Comparison of ENCODE assay signal across 22 cellular contexts in the genomic region with DNA sequence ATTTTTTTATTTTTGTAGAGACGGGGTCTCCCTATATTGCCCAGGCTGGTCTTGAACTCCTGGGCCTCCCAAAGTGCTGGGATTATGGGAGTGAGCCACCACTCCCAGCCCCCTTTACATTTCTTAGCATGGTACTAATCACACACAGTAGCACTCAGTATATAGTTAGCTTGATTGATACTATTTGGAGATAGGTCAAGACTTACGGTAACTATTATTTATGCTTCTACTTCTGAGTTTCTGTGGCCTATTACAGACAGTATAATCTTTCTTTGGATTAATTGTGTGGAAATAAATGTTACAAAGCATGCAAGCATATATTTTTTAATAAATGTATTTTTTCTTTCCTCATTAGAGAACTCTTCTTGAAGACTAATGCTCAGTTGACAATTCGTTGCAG.
DNase-seq lines count a peak whose midpoint lies in the region; ATAC-seq and TF ChIP-seq lines count a peak whose summit lies in the region.
"Had no signal": no experiment of that assay in that cellular context is flagged by ENCODE, and none has a peak within 500 bp of the region (broad histone marks: within the 10 kb centered on the region; RNA-seq: fewer than 3 reads in every experiment).

No MANE protein-coding gene starts in this region.

- no peaks in the 10 kb centered on the region for H3K9me2 ChIP-seq in GM23248 (ENCODE audit: insufficient read depth)
- H3K9me2 ChIP-seq in SK-N-SH: no peaks in the 10 kb centered on the region

- WGBS in GM23248 (ENCODE audit: low coverage in 1 of 2, low lambda C conversion rate in 2 of 2, missing lambda C conversion rate in 2 of 2), 2 experiments: 79 to 82% methylated on average over 3 of the region's 3 CpGs
- WGBS in SK-N-SH (ENCODE audit: low lambda C conversion rate): 52% methylated on average over 3 of the region's 3 CpGs
- WGBS in smooth muscle cell (ENCODE audit: low lambda C conversion rate): 98% methylated on average over 3 of the region's 3 CpGs
- WGBS in mammary epithelial cell (ENCODE audit: low coverage, missing lambda C conversion rate): 100% methylated on average over 3 of the region's 3 CpGs

- POLR2A ChIA-PET in SK-N-SH (lab: Yijun Ruan, JAX): no interaction called here

- H3K36me3 ChIP-seq in GM23248 (ENCODE audit: low read depth) (no peaks in the 10 kb centered on the region), SK-N-SH (replicated peaks in 1 of 2; ENCODE audit: control insufficient read depth in 1 of 2, insufficient read depth in 2 of 2, low read length in 1 of 2) (peaks cover 10 to 23% of the 10 kb centered on the region in 2 experiments), fibroblast of lung (ENCODE audit: control insufficient read depth, insufficient read depth, low read length) (no peaks in the 10 kb centered on the region), smooth muscle cell (ENCODE audit: low read depth) (peaks cover 12% of the 10 kb centered on the region), mammary epithelial cell (ENCODE audit: insufficient read depth, low read length) (peaks cover 4% of the 10 kb centered on the region)
- H3K36me3 ChIP-seq: BE2C, SJSA1 had no signal

- H3F3A ChIP-seq in GM23248 (ENCODE audit: insufficient read depth): peaks cover 16% of the 10 kb centered on the region
- H3F3A ChIP-seq in SK-N-SH (replicated peaks; ENCODE audit: insufficient read depth): peaks cover 29% of the 10 kb centered on the region
- H3F3A ChIP-seq in smooth muscle cell (ENCODE audit: low read depth): no peaks in the 10 kb centered on the region

- H3K27ac ChIP-seq in GM23248 (peak overlapping the region; percentile 40), SK-N-SH (ENCODE audit: low read depth in 2 of 2, low read length in 1 of 2) (peak overlapping the region in 1 of 2 experiments; percentile 80; a peak in 2 of 4 replicates), fibroblast of lung (ENCODE audit: insufficient read depth, low read length) (peak overlapping the region; percentile 37), smooth muscle cell (ENCODE audit: low read depth) (peak overlapping the region; percentile 46), mammary epithelial cell (ENCODE audit: insufficient read depth, low read depth, low read length) (no peak overlapping the region)
- H3K27ac ChIP-seq: A549, SJSA1 had no signal

- H4K20me1 ChIP-seq in GM23248 (ENCODE audit: insufficient read depth) (no peaks in the 10 kb centered on the region), SK-N-SH (ENCODE audit: insufficient read depth) (peaks cover 6% of the 10 kb centered on the region), fibroblast of lung (ENCODE audit: control insufficient read depth, extremely low read depth, insufficient read depth, low read length) (no peaks in the 10 kb centered on the region), smooth muscle cell (ENCODE audit: low read depth) (no peaks in the 10 kb centered on the region), mammary epithelial cell (ENCODE audit: insufficient read depth, low read length) (no peaks in the 10 kb centered on the region)

- H3K9me3 ChIP-seq in GM23248 (ENCODE audit: low read depth) (no peaks in the 10 kb centered on the region), SK-N-SH (peaks cover 2% of the 10 kb centered on the region; the same call in 1 of the 2 replicates), fibroblast of lung (ENCODE audit: control insufficient read depth, insufficient read depth, low read depth, low read length) (no peaks in the 10 kb centered on the region), smooth muscle cell (replicated peaks; ENCODE audit: low read depth) (no peaks in the 10 kb centered on the region), mammary epithelial cell (replicated peaks; ENCODE audit: insufficient read depth, low read length) (no peaks in the 10 kb centered on the region)
- H3K9me3 ChIP-seq: A549, BE2C, SJSA1 had no signal

- no peak for TF ChIP-seq RAD21 in SK-N-SH (IDR thresholded peaks at IDR 0.05; ENCODE audit: low read length)

- H3K27me3 ChIP-seq in GM23248 (replicated peaks; ENCODE audit: insufficient read depth) (no peaks in the 10 kb centered on the region), SK-N-SH (ENCODE audit: insufficient read depth) (no peaks in the 10 kb centered on the region), fibroblast of lung (ENCODE audit: control insufficient read depth, insufficient read depth, low read length) (no peaks in the 10 kb centered on the region), smooth muscle cell (ENCODE audit: low read depth) (no peaks in the 10 kb centered on the region), mammary epithelial cell (ENCODE audit: insufficient read depth, low read length) (no peaks in the 10 kb centered on the region)
- H3K27me3 ChIP-seq: BE2C, SJSA1 had no signal

- in situ Hi-C loops in GM23248 (cut with MboI) (no loop called here), mammary epithelial cell (cut with MboI; ENCODE audit: low sequenced_read_pairs in 2 of 2) (no loop called here)

- H3K4me2 ChIP-seq in GM23248 (ENCODE audit: unreplicated experiment) (peak overlapping the region; percentile 32), SK-N-SH (peak overlapping the region; percentile 50; the same call in 1 of the 2 replicates), fibroblast of lung (ENCODE audit: extremely low read depth, insufficient read depth, low read length) (peak overlapping the region; percentile 27), smooth muscle cell (no peak overlapping the region), mammary epithelial cell (ENCODE audit: insufficient read depth, low read depth, low read length) (no peak overlapping the region)
- H3K4me2 ChIP-seq: A549 had no signal

- peaks cover 23% of the 10 kb centered on the region for H3K4me1 ChIP-seq in GM23248 (ENCODE audit: insufficient read depth)
- H3K4me1 ChIP-seq in SK-N-SH (ENCODE audit: control insufficient read depth in 1 of 2, insufficient read depth in 2 of 2, low read depth in 1 of 2, low read length in 1 of 2): peaks cover 0 to 14% of the 10 kb centered on the region in 2 experiments; a peak in 2 of 4 replicates
- H3K4me1 ChIP-seq in fibroblast of lung (ENCODE audit: control insufficient read depth, extremely low read depth, insufficient read depth, low read length): peaks cover 7% of the 10 kb centered on the region
- no peaks in the 10 kb centered on the region for H3K4me1 ChIP-seq in smooth muscle cell (ENCODE audit: low read depth)
- H3K4me1 ChIP-seq in mammary epithelial cell (ENCODE audit: insufficient read depth, low read length): peaks cover 14% of the 10 kb centered on the region
- H3K4me1 ChIP-seq: BE2C, SJSA1 had no signal

- no peak overlapping the region for H3K4me3 ChIP-seq in GM23248
- H3K4me3 ChIP-seq in SK-N-SH (ENCODE audit: low read depth in 2 of 2, low read length in 1 of 2): no peak overlapping the region
- H3K4me3 ChIP-seq in fibroblast of lung (replicated peaks in 1 of 4; ENCODE audit: control extremely low read depth in 1 of 4, insufficient read depth in 1 of 4, low read depth in 3 of 4, low read length in 4 of 4): no peak overlapping the region
- no peak overlapping the region for H3K4me3 ChIP-seq in smooth muscle cell
- no peak overlapping the region for H3K4me3 ChIP-seq in mammary epithelial cell (replicated peaks in 1 of 3; ENCODE audit: insufficient read depth in 1 of 3, low read depth in 2 of 3, low read length in 3 of 3)
- H3K4me3 ChIP-seq: A549, GM12878, SJSA1 had no signal

- no peaks in the 10 kb centered on the region for H3K79me2 ChIP-seq in GM23248 (ENCODE audit: insufficient read depth)
- no peaks in the 10 kb centered on the region for H3K79me2 ChIP-seq in SK-N-SH (ENCODE audit: insufficient read depth)
- H3K79me2 ChIP-seq in fibroblast of lung (ENCODE audit: control insufficient read depth, insufficient read depth, low read length): no peaks in the 10 kb centered on the region
- H3K79me2 ChIP-seq in smooth muscle cell (ENCODE audit: low read depth): peaks cover 5% of the 10 kb centered on the region
- no peaks in the 10 kb centered on the region for H3K79me2 ChIP-seq in mammary epithelial cell (ENCODE audit: insufficient read depth, low read length)

- no peak overlapping the region for H3K9ac ChIP-seq in GM23248
- H3K9ac ChIP-seq in SK-N-SH: peak overlapping the region; percentile 24; the same call in 1 of the 2 replicates
- H3K9ac ChIP-seq in fibroblast of lung (ENCODE audit: insufficient read depth, low read length): no peak overlapping the region
- no peak overlapping the region for H3K9ac ChIP-seq in smooth muscle cell (ENCODE audit: low read depth)
- no peak overlapping the region for H3K9ac ChIP-seq in mammary epithelial cell (ENCODE audit: insufficient read depth, low read length)

- no peak for TF ChIP-seq EP300 in SK-N-SH (IDR thresholded peaks at IDR 0.05; ENCODE audit: borderline replicate concordance in 1 of 2, low read depth in 1 of 2, low read length in 1 of 2)

- DNase-seq in GM23248 (peak; percentile 18), SK-N-SH (no peak), fibroblast of lung (ENCODE audit: low read depth in 2 of 2) (peak in 1 of 2 donors; percentile 86), smooth muscle cell (lab: John Stamatoyannopoulos, UW; ENCODE audit: unreplicated experiment) (no peak), left colon (no peak), mammary epithelial cell (no peak)
- DNase-seq: BE2C, H9, Karpas-422, MV-4-11, NCI-H1105 treated with DMSO at 0.1 percent for 48 hours, NCI-H2029 treated with DMSO at 0.1 percent for 48 hours, NCI-H2171, NCI-H524 treated with DMSO at 0.1 percent for 48 hours, NCI-H82, SW 1271 had no signal

- dilution Hi-C loops in mammary epithelial cell (cut with HindIII; ENCODE audit: low sequenced_read_pairs): no loop called here

- intact Hi-C loops in left colon (cut with DNase I, micrococcal nuclease): no loop called here
- intact Hi-C loops in mammary epithelial cell (cut with micrococcal nuclease): no loop called here

- H2AFZ ChIP-seq in GM23248 (no peak overlapping the region), SK-N-SH (ENCODE audit: low read depth) (no peak overlapping the region), fibroblast of lung (ENCODE audit: low read length) (no peak overlapping the region), smooth muscle cell (ENCODE audit: low read depth) (no peak overlapping the region), mammary epithelial cell (ENCODE audit: low read depth, low read length) (no peak overlapping the region)

- ATAC-seq in GM21619 (IDR thresholded peaks at IDR 0.05; ENCODE audit: unreplicated experiment) (no peak), HG03469 (IDR thresholded peaks at IDR 0.05; ENCODE audit: unreplicated experiment) (no peak), left colon (no peak)
- ATAC-seq: A549, GM12878, Right ventricle myocardium inferior had no signal

- no TSS peak for BruUV-seq in mammary epithelial cell (replicated peaks; lab: Mats Ljungman, UMichigan)

- TF ChIP-seq CTCF in SK-N-SH (IDR thresholded peaks at IDR 0.05) (no peak), fibroblast of lung (conservative IDR thresholded peaks at IDR 0.05 in 1 of 2, IDR thresholded peaks at IDR 0.05 in 1 of 2; ENCODE audit: low read depth in 1 of 2, low read length in 2 of 2) (no peak), smooth muscle cell (IDR thresholded peaks at IDR 0.05; ENCODE audit: borderline replicate concordance, insufficient read depth, poor library complexity, severe bottlenecking) (no peak), mammary epithelial cell (conservative IDR thresholded peaks at IDR 0.05 in 1 of 2, IDR thresholded peaks at IDR 0.05 in 1 of 2; ENCODE audit: extremely low read depth in 1 of 2, insufficient read depth in 1 of 2, low read depth in 1 of 2, low read length in 2 of 2) (no peak)

- CTCF ChIA-PET in SK-N-SH (lab: Yijun Ruan, JAX): no interaction called here
- CTCF ChIA-PET in mammary epithelial cell (lab: Charles Lee; ENCODE audit: low non-redundant PET): no interaction called here

Comparison
In these comparisons a context has a peak if more than half of its experiments do, and no peak if none do; other contexts are left out.
1. H3K4me2 ChIP-seq: peak in GM23248 (single experiment), SK-N-SH (single experiment) and fibroblast of lung (single experiment); none in smooth muscle cell (single experiment) and mammary epithelial cell (single experiment).